1 cellular context compared by ENCODE assay signal in the genomic region with DNA sequence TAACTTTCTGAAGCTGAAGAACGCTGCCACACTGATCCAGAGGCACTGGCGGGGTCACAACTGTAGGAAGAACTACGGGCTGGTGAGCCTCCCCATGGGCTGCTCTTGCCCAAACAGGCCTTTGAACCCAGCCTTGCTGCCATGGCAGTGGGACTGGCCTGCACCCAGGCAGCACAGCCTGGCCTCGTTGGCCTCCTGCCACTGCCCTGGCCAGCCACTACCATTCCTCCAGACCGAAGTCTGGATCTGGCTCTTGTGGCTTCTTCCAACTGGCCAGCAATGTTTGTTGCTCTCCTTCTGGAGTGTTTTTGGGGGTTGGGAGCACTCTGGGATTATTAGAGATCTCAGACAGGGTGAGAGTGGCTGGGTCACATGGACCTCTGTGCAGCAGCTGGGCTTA.
TF ChIP-seq lines count a peak whose summit lies in the region.

No MANE protein-coding gene starts in this region.

TF ChIP-seq in liver, 16 proteins besides CTCF, POLR2A, EP300 and RAD21 (continued from another document):
- TF ChIP-seq, protein P1, sequence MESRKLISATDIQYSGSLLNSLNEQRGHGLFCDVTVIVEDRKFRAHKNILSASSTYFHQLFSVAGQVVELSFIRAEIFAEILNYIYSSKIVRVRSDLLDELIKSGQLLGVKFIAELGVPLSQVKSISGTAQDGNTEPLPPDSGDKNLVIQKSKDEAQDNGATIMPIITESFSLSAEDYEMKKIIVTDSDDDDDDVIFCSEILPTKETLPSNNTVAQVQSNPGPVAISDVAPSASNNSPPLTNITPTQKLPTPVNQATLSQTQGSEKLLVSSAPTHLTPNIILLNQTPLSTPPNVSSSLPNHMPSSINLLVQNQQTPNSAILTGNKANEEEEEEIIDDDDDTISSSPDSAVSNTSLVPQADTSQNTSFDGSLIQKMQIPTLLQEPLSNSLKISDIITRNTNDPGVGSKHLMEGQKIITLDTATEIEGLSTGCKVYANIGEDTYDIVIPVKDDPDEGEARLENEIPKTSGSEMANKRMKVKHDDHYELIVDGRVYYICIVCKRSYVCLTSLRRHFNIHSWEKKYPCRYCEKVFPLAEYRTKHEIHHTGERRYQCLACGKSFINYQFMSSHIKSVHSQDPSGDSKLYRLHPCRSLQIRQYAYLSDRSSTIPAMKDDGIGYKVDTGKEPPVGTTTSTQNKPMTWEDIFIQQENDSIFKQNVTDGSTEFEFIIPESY (IDR thresholded peaks at IDR 0.05), result no peak
- TF ChIP-seq, protein P2, sequence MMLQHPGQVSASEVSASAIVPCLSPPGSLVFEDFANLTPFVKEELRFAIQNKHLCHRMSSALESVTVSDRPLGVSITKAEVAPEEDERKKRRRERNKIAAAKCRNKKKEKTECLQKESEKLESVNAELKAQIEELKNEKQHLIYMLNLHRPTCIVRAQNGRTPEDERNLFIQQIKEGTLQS (IDR thresholded peaks at IDR 0.05), result no peak
- TF ChIP-seq FOXA1 (IDR thresholded peaks at IDR 0.05), result peak; percentile 24
